In the genomic region with DNA sequence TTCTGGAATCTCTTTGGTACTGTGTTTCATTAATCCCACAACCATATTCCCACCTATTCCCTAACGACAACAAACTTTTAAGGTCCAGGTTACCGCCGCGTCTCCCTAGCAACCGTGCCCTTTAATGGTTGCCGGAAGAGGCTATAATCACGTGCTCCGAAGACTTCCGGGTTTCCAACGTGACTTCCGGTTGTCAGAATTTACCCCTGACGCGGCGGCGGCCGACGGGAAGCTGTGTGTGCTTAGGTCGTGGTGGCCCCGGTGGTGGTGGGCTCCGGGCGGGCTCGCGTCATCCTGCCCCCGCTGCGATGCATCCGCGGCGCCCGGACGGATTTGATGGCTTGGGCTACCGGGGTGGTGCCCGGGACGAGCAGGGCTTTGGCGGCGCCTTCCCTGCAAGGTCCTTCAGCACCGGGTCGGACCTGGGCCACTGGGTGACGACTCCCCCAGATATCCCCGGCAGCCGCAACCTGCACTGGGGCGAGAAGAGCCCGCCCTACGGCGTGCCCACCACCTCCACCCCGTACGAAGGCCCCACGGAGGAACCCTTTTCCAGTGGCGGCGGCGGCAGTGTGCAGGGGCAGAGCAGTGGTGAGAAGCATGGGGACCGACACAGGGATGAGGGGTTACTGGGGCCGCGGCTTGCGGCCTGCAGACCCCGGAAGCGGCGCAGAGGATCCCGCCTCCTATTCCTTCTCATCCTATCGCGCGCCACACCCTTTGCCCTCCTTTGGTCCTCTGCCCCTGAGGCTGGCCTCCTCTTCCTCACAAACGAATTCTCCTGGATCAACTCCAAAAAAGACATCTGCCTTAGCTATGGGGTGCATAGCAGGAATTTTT, we compare ENCODE assay signal across 8 cellular contexts. TPM values are rescaled to one million over a fixed set of nuclear protein-coding genes. Genes with fewer than 3 reads are reported as not detected.
DNase-seq lines count a peak whose midpoint lies in the region; ATAC-seq, FAIRE-seq and TF ChIP-seq lines count a peak whose summit lies in the region.

TSS of gene SLC25A46 (plus strand) at position 196 of the 840 bp plus-strand sequence. CDS start at position 309, 113 bp downstream.

- DNase-seq in A673 (ENCODE audit: low spot score) (peak; percentile 92), NCI-H2196 (lab: John Stamatoyannopoulos, UW; ENCODE audit: unreplicated experiment) (peak; percentile 84), bronchial epithelial cell (ENCODE audit: low read depth) (peak; percentile 82), iPS-NIHi7 (ENCODE audit: extremely low spot score) (peak; percentile 85), smooth muscle cell of the brain vasculature (ENCODE audit: low read depth, low spot score) (peak; percentile 68)

- intact Hi-C loops in A673 (cut with micrococcal nuclease; ENCODE audit: unreplicated experiment) = no loop called here

- H3K36me3 ChIP-seq in A673 (ENCODE audit: insufficient read depth, low read length, poor library complexity, severe bottlenecking) (no peaks in the 10 kb centered on the region), bronchial epithelial cell (ENCODE audit: control insufficient read depth, insufficient read depth, low read length) (no peaks in the 10 kb centered on the region)

- H3K27me3 ChIP-seq in A673 (replicated peaks; ENCODE audit: insufficient read depth, low read depth, low read length, poor library complexity) (no peaks in the 10 kb centered on the region), bronchial epithelial cell (ENCODE audit: control insufficient read depth, insufficient read depth, low read length) (no peaks in the 10 kb centered on the region)

- peaks cover 7% of the 10 kb centered on the region for H3K4me1 ChIP-seq in A673 (ENCODE audit: insufficient read depth, low read length, poor library complexity, severe bottlenecking)

- peak within 1 kb of the TSS; percentile 84 for H3K4me3 ChIP-seq in A673 (ENCODE audit: low read depth, low read length, poor library complexity, severe bottlenecking)
- peak within 1 kb of the TSS; percentile 96 for H3K4me3 ChIP-seq in WI38 (ENCODE audit: low read depth, low read length)
- peak within 1 kb of the TSS; percentile 99 for H3K4me3 ChIP-seq in bronchial epithelial cell (ENCODE audit: low read depth, low read length)

- H3K9me3 ChIP-seq in A673 (ENCODE audit: low read depth, low read length, poor library complexity, severe bottlenecking) = no peaks in the 10 kb centered on the region

- ATAC-seq in GM18867 (IDR thresholded peaks at IDR 0.05; ENCODE audit: unreplicated experiment) (peak; percentile 94), HG03103 (IDR thresholded peaks at IDR 0.05; ENCODE audit: low read depth, unreplicated experiment) (peak; percentile 95)

- CTCF ChIA-PET in A673 (lab: Charles Lee) = no interaction called here

- POLR2A ChIA-PET in A673 (lab: Charles Lee; ENCODE audit: low non-redundant PET) = no interaction called here

- peak within 1 kb of the TSS; percentile 63 for H3K27ac ChIP-seq in A673 (ENCODE audit: low read depth, low read length, poor library complexity, severe bottlenecking)

- no TSS peak for BruUV-seq in A673 (replicated peaks; lab: Mats Ljungman, UMichigan)

- TF ChIP-seq CTCF in A673 (conservative IDR thresholded peaks at IDR 0.05; ENCODE audit: low read depth, low read length) (no peak), WI38 (IDR thresholded peaks at IDR 0.05; ENCODE audit: low read depth, low read length) (no peak), bronchial epithelial cell (IDR thresholded peaks at IDR 0.05; ENCODE audit: insufficient read depth, low read length, severe bottlenecking) (no peak)

- no peak for FAIRE-seq in bronchial epithelial cell (lab: Jason Lieb, UNC)

RNA-seq across cellular contexts. Expression of gene SLC25A46, which starts in this region (rescaled TPM):
- total RNA-seq in A673 (2021) (25.2 and 27.2 TPM in 2 replicates), bronchial epithelial cell (40.8 and 43.1 TPM in 2 replicates)

Comparison
In these comparisons a context has a peak if more than half of its experiments do, and no peak if none do; other contexts are left out.
1. Peak in every context shown above with its lines: DNase-seq, ATAC-seq, H3K4me3 ChIP-seq and H3K27ac ChIP-seq.